ENCODE assay signal across 20 cellular contexts in genomic region chr4:140367738-140368137, GRCh38. TPM values are rescaled to one million over a fixed set of nuclear protein-coding genes. Genes with fewer than 3 reads are reported as not detected.
DNase-seq lines count a peak whose midpoint lies in the region; ATAC-seq, FAIRE-seq and TF ChIP-seq lines count a peak whose summit lies in the region.
"Had no signal": no experiment of that assay in that cellular context is flagged by ENCODE, and none has a peak within 500 bp of the region (broad histone marks: within the 10 kb centered on the region; RNA-seq: fewer than 3 reads in every experiment).

No MANE protein-coding gene starts in this region.

- H3K27me3 ChIP-seq in HCT116 (ENCODE audit: insufficient read depth, low read length) (no peaks in the 10 kb centered on the region), SK-N-SH (ENCODE audit: insufficient read depth) (no peaks in the 10 kb centered on the region)
- H3K27me3 ChIP-seq: neutrophil, transverse colon had no signal

- 13% methylated on average over 2 of the region's 2 CpGs for WGBS in A549 (ENCODE audit: missing lambda C conversion rate)
- WGBS in SK-N-SH (ENCODE audit: low lambda C conversion rate) = 23% methylated on average over 2 of the region's 2 CpGs

- intact Hi-C loops in HCT116 (cut with micrococcal nuclease) = no loop called here

- H3K4me2 ChIP-seq in A549 = peak overlapping the region; percentile 39; the same call in 2 of the 3 replicates
- H3K4me2 ChIP-seq in HCT116 (ENCODE audit: low read length) = peak overlapping the region; percentile 51
- peak overlapping the region; percentile 65 for H3K4me2 ChIP-seq in SK-N-SH
- H3K4me2 ChIP-seq: KMS-11 had no signal

- H3K9me3 ChIP-seq in A549 = no peaks in the 10 kb centered on the region
- no peaks in the 10 kb centered on the region for H3K9me3 ChIP-seq in HCT116 (ENCODE audit: control insufficient read depth in 1 of 2, insufficient read depth in 1 of 2, low read depth in 1 of 2, low read length in 2 of 2)
- H3K9me3 ChIP-seq in SK-N-SH = no peaks in the 10 kb centered on the region
- H3K9me3 ChIP-seq: neutrophil, transverse colon had no signal

- TF ChIP-seq RAD21 in A549 (conservative IDR thresholded peaks at IDR 0.05 in 1 of 2, IDR thresholded peaks at IDR 0.05 in 1 of 2) = no peak
- no peak for TF ChIP-seq RAD21 in HCT116 (IDR thresholded peaks at IDR 0.05; ENCODE audit: low read depth)
- TF ChIP-seq RAD21 in SK-N-SH (IDR thresholded peaks at IDR 0.05; ENCODE audit: low read length) = no peak

- H3K4me1 ChIP-seq in A549 (peaks cover 26% of the 10 kb centered on the region), HCT116 (ENCODE audit: control insufficient read depth in 1 of 2, insufficient read depth in 2 of 2, low read length in 2 of 2) (peaks cover 4 to 19% of the 10 kb centered on the region in 2 experiments), SK-N-SH (ENCODE audit: control insufficient read depth in 1 of 2, insufficient read depth in 2 of 2, low read depth in 1 of 2, low read length in 1 of 2) (peaks cover 0 to 6% of the 10 kb centered on the region in 2 experiments; a peak in 2 of 4 replicates)

- no peak for TF ChIP-seq CTCF in A549 (IDR thresholded peaks at IDR 0.05)
- TF ChIP-seq CTCF in HCT116 (IDR thresholded peaks at IDR 0.05 in 2 of 3, conservative IDR thresholded peaks at IDR 0.05 in 1 of 3; ENCODE audit: borderline replicate concordance in 1 of 3, insufficient read depth in 1 of 3, low read depth in 2 of 3, low read length in 2 of 3) = no peak
- no peak for TF ChIP-seq CTCF in SK-N-SH (IDR thresholded peaks at IDR 0.05)
- no peak for TF ChIP-seq CTCF in fibroblast of pulmonary artery (IDR thresholded peaks at IDR 0.05; ENCODE audit: low read length, missing control alignments)

- POLR2A ChIA-PET in A549 (lab: Yijun Ruan, JAX) (no interaction called here), HCT116 (lab: Charles Lee) (no interaction called here), SK-N-SH (lab: Yijun Ruan, JAX) (no interaction called here)

- no peak overlapping the region for H3K4me3 ChIP-seq in A549
- no peak overlapping the region for H3K4me3 ChIP-seq in HCT116 (replicated peaks in 1 of 2; ENCODE audit: low read depth in 1 of 2, low read length in 2 of 2)
- H3K4me3 ChIP-seq in SK-N-SH (ENCODE audit: low read depth in 2 of 2, low read length in 1 of 2) = peak overlapping the region in 1 of 2 experiments; percentile 2; a peak in 1 of 4 replicates
- H3K4me3 ChIP-seq in fibroblast of pulmonary artery (replicated peaks; ENCODE audit: low read depth, low read length) = no peak overlapping the region
- H3K4me3 ChIP-seq: SK-N-MC, transverse colon had no signal

- FAIRE-seq in A549 (lab: Jason Lieb, UNC) = no peak
- FAIRE-seq: A204.1 had no signal

- DNase-seq in A549 (ENCODE audit: low read depth in 1 of 2, low spot score in 1 of 2) = no peak
- peak; percentile 12 for DNase-seq in HCT116 (ENCODE audit: low read depth, low spot score)
- no peak for DNase-seq in SK-N-SH
- peak; percentile 30 for DNase-seq in fibroblast of pulmonary artery (ENCODE audit: low read depth)
- no peak for DNase-seq in activated CD8-positive, alpha-beta memory T cell treated with anti-CD3 and anti-CD28 coated beads for 24 hours
- no peak for DNase-seq in NCI-H1930 (lab: John Stamatoyannopoulos, UW)
- DNase-seq: activated CD4-positive, alpha-beta T cell treated with anti-CD3 and anti-CD28 coated beads, Interleukin-2, amount 50 U/mL, for 4 hours; activated T-cell treated with anti-CD3 and anti-CD28 coated beads, Interleukin-2, amount 50 U/mL, for 4 hours; COR-L47; head of caudate nucleus; kidney; NCI-H1436 treated with DMSO at 0.1 percent for 48 hours; NCI-H446; transverse colon had no signal

- ATAC-seq in A549 = no peak
- ATAC-seq in HCT116 = peak; percentile 22; the same call in 1 of the 2 replicates
- no peak for ATAC-seq in GM19023 (IDR thresholded peaks at IDR 0.05; ENCODE audit: unreplicated experiment)
- no peak for ATAC-seq in HG02642 (IDR thresholded peaks at IDR 0.05; ENCODE audit: poor library complexity, unreplicated experiment)
- ATAC-seq: activated T-cell treated with anti-CD3 and anti-CD28 coated beads, Interleukin-2, amount 50 U/mL, for 4 hours had no signal

- H3K9me2 ChIP-seq in HCT116 (ENCODE audit: insufficient read depth) (no peaks in the 10 kb centered on the region), SK-N-SH (no peaks in the 10 kb centered on the region)

- H3K79me2 ChIP-seq in HCT116 (ENCODE audit: insufficient read depth, low read length) (no peaks in the 10 kb centered on the region), SK-N-SH (ENCODE audit: insufficient read depth) (no peaks in the 10 kb centered on the region)

- H3K9ac ChIP-seq in HCT116 (ENCODE audit: low read length) (no peak overlapping the region), SK-N-SH (no peak overlapping the region; the same call in 1 of the 2 replicates)
- H3K9ac ChIP-seq: KMS-11 had no signal

- H2AFZ ChIP-seq in HCT116 (ENCODE audit: low read depth, low read length, poor library complexity, severe bottlenecking) (no peak overlapping the region), SK-N-SH (ENCODE audit: low read depth) (peak overlapping the region; percentile 83; the same call in 1 of the 2 replicates)

- no peak overlapping the region for H3K27ac ChIP-seq in A549
- no peak overlapping the region for H3K27ac ChIP-seq in HCT116 (ENCODE audit: low read depth, low read length)
- peak overlapping the region in 1 of 2 experiments; percentile 60; a peak in 2 of 4 replicates for H3K27ac ChIP-seq in SK-N-SH (ENCODE audit: low read depth in 2 of 2, low read length in 1 of 2)
- H3K27ac ChIP-seq: KMS-11, neutrophil, SK-N-MC, transverse colon had no signal

- no peaks in the 10 kb centered on the region for H3K36me3 ChIP-seq in HCT116 (ENCODE audit: control insufficient read depth in 1 of 2, insufficient read depth in 2 of 2, low read length in 2 of 2)
- H3K36me3 ChIP-seq in SK-N-SH (replicated peaks in 1 of 2; ENCODE audit: control insufficient read depth in 1 of 2, insufficient read depth in 2 of 2, low read length in 1 of 2) = no peaks in the 10 kb centered on the region
- H3K36me3 ChIP-seq: neutrophil, transverse colon had no signal

- TF ChIP-seq POLR2A in A549 (IDR thresholded peaks at IDR 0.05; ENCODE audit: low read length) = no peak
- no peak for TF ChIP-seq POLR2A in HCT116 (IDR thresholded peaks at IDR 0.05; ENCODE audit: borderline replicate concordance, extremely low read depth, insufficient read depth, insufficient read length)

- peaks cover 17% of the 10 kb centered on the region for H3F3A ChIP-seq in SK-N-SH (replicated peaks; ENCODE audit: insufficient read depth)

- CTCF ChIA-PET in A549 (lab: Yijun Ruan, JAX) (interaction anchor here (1.1 to 2.4 kb wide), 2 partner anchors 8 to 356 kb away, joined by 3 to 15 read pairs; no protein-coding TSS in a partner anchor), HCT116 (lab: Charles Lee) (interaction anchor here (1.0 to 2.7 kb wide), 5 partner anchors 8 to 711 kb away, joined by 3 to 25 read pairs (median 3); no protein-coding TSS in a partner anchor), SK-N-SH (lab: Yijun Ruan, JAX) (interaction anchor here (1.4 kb wide), 1 partner anchor 60 kb away, joined by 6 read pairs; the partner anchor contains the start of gene CLGN)

- no peak for TF ChIP-seq EP300 in A549 (IDR thresholded peaks at IDR 0.05)
- no peak for TF ChIP-seq EP300 in SK-N-SH (IDR thresholded peaks at IDR 0.05; ENCODE audit: borderline replicate concordance in 1 of 2, low read depth in 1 of 2, low read length in 1 of 2)

- RAD21 ChIA-PET in HCT116 (lab: Charles Lee; ENCODE audit: low non-redundant PET in 1 of 2, low total read pairs in 2 of 2, uncharacterized antibody in 2 of 2, unreplicated experiment in 2 of 2) = interaction anchor here in 1 of 2 experiments (0.7 kb wide), 1 partner anchor 34 kb away, joined by 3 read pairs; no protein-coding TSS in a partner anchor

- H4K20me1 ChIP-seq in HCT116 (ENCODE audit: insufficient read depth) = no peaks in the 10 kb centered on the region
- no peaks in the 10 kb centered on the region for H4K20me1 ChIP-seq in SK-N-SH (ENCODE audit: insufficient read depth)

- no TSS peak for BruUV-seq in HCT116 (replicated peaks; lab: Mats Ljungman, UMichigan)

TF ChIP-seq in A549, 52 proteins besides CTCF, POLR2A, EP300 and RAD21:
- no peak for TF ChIP-seq CEBPB (IDR thresholded peaks at IDR 0.05)
TF ChIP-seq in A549: peak in this region for 0.

TF ChIP-seq in HCT116, 20 proteins besides CTCF, POLR2A, EP300 and RAD21 (continues in another document):
- no peak for TF ChIP-seq POLR2AphosphoS5 (IDR thresholded peaks at IDR 0.05; ENCODE audit: low read depth, low read length)
- no peak for TF ChIP-seq EZH2 (IDR thresholded peaks at IDR 0.05)
- no peak for TF ChIP-seq MAX (IDR thresholded peaks at IDR 0.05)

TF ChIP-seq in SK-N-SH, 30 proteins besides CTCF, POLR2A, EP300 and RAD21:
- TF ChIP-seq FOSL2 (IDR thresholded peaks at IDR 0.05; ENCODE audit: borderline replicate concordance, low read depth) (peak; percentile 42; the same call in 1 of the 2 replicates), NFIC (IDR thresholded peaks at IDR 0.05; ENCODE audit: borderline replicate concordance) (peak; percentile 50; the same call in 1 of the 2 replicates), JUND (IDR thresholded peaks at IDR 0.05) (peak; percentile 23; the same call in 1 of the 2 replicates), SIN3A (IDR thresholded peaks at IDR 0.05; ENCODE audit: borderline replicate concordance, low read depth, low read length) (no peak)

RNA-seq across cellular contexts. Expression of gene SCOC, which starts 5.7 kb away (rescaled TPM):
- polyA plus RNA-seq in A549 (2011; rRNA removed) = 49.7 and 71.9 TPM in 2 replicates
- 9.1 and 9.4 TPM in 2 replicates for polyA plus RNA-seq in A549 (2012; cell fraction: cytosol; rRNA removed)
- polyA plus RNA-seq in A549 (2012; cell fraction: nucleus; rRNA removed) = 1.5 and 3.8 TPM in 2 replicates
- polyA plus RNA-seq in A549 (2017; fragmentation: RNase III; extraction: RNeasy Plus Mini Kit Qiagen cat#74134 plus additional on column Dnase treatment) = 46.0 to 50.0 TPM (median 49.3 TPM) in 3 replicates
- 5.5 and 6.1 TPM in 2 replicates for polyA minus RNA-seq in A549 (2011; rRNA and poly(A)+ RNA removed)
- total RNA-seq in HCT116 (2021; ENCODE audit: unreplicated experiment) = 52.2 TPM
- 12.5 and 18.7 TPM in 2 replicates for polyA plus RNA-seq in HCT116 (2012)
- polyA plus RNA-seq in SK-N-SH (2012; rRNA removed) = 16.0 and 26.8 TPM in 2 replicates
- polyA plus RNA-seq in SK-N-SH (2012; cell fraction: cytosol; rRNA removed) = 39.8 and 63.9 TPM in 2 replicates
- polyA plus RNA-seq in SK-N-SH (2012; cell fraction: nucleus; rRNA removed) = 3.9 and 9.9 TPM in 2 replicates

RNA-seq across cellular contexts. Expression of gene CLGN, which starts 59.7 kb away (rescaled TPM):
- polyA plus RNA-seq in A549 (2011; rRNA removed) (20.6 and 30.9 TPM in 2 replicates), A549 (2017; fragmentation: RNase III; extraction: RNeasy Plus Mini Kit Qiagen cat#74134 plus additional on column Dnase treatment) (8.3 to 8.9 TPM (median 8.4 TPM) in 3 replicates), SK-N-SH (2012; rRNA removed) (0.72 and 0.80 TPM in 2 replicates)
- 0.60 and 0.78 TPM in 2 replicates for polyA plus RNA-seq in A549 (2012; cell fraction: cytosol; rRNA removed)
- 0.54 and 0.92 TPM in 2 replicates for polyA plus RNA-seq in A549 (2012; cell fraction: nucleus; rRNA removed)
- polyA minus RNA-seq in A549 (2011; rRNA and poly(A)+ RNA removed) = 1.9 and 2.2 TPM in 2 replicates
- total RNA-seq in HCT116 (2021; ENCODE audit: unreplicated experiment) = 1.4 TPM
- 0.69 and 1.1 TPM in 2 replicates for polyA plus RNA-seq in HCT116 (2012)
- polyA plus RNA-seq in SK-N-SH (2012; cell fraction: cytosol; rRNA removed) = 1.5 and 1.9 TPM in 2 replicates
- polyA plus RNA-seq in SK-N-SH (2012; cell fraction: nucleus; rRNA removed) = 0.41 and 0.55 TPM in 2 replicates
- total RNA-seq: activated T-cell treated with anti-CD3 and anti-CD28 coated beads, Interleukin-2, amount 50 U/mL, for 4 hours had no signal

Comparison
In these comparisons a context has a peak if more than half of its experiments do, and no peak if none do; other contexts are left out.
1. DNase-seq: peak in HCT116 (single experiment) and fibroblast of pulmonary artery (single experiment); none in A549 (0 of 2), SK-N-SH (single experiment), activated CD8-positive, alpha-beta memory T cell treated with anti-CD3 and anti-CD28 coated beads for 24 hours (single experiment) and NCI-H1930 (0 of 2).
2. Of the 12 proteins assayed by ChIP-seq in both A549 and SK-N-SH: peak only in A549: none; only in SK-N-SH: FOSL2; in both: none; in neither: 11.
3. Peak in every context shown above with its lines, with median percentiles within 50 percentile points of each other: H3K4me2 ChIP-seq.